Comparison of ENCODE assay signal across 9 cellular contexts in the genomic region with DNA sequence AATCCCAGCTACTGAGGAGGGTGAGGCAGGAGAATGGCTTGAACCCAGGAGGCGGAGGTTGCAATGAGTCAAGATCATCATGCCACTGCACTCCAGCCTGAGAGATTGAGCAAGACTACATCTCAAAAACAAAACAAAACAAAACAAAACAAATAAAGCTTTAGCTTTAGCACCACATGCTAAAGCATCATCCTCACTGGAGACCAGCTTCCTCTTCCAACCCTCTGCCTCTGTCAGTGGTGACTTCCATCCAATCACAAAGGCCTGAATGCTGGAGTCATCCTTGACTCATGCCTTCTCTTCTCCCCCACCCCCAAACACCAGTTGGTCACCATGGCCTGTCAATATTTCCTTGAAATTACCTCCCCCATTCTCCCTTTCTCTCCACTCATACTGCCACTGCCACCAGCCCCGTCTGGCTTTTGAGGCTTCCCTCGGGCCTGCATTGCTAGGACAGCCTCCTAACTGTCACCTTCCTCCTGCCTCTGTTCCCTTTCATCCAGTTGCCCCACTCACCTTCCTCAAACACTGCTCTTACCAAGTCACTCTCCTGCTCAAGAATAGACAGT. TPM values are rescaled to one million over a fixed set of nuclear protein-coding genes. Genes with fewer than 3 reads are reported as not detected.
DNase-seq lines count a peak whose midpoint lies in the region; ATAC-seq, FAIRE-seq and TF ChIP-seq lines count a peak whose summit lies in the region.
"Had no signal": no experiment of that assay in that cellular context is flagged by ENCODE, and none has a peak within 500 bp of the region (broad histone marks: within the 10 kb centered on the region; RNA-seq: fewer than 3 reads in every experiment).

No MANE protein-coding gene starts in this region.

- ATAC-seq in K562, result 0 out of 3 replicates have a peak, but pooled peaks have one; percentile 6
- no peak for ATAC-seq in GM18498 (IDR thresholded peaks at IDR 0.05; ENCODE audit: unreplicated experiment)

- CTCF ChIA-PET in K562 (lab: Yijun Ruan, JAX; ENCODE audit: low intra/inter-chr PET ratio), result no interaction called here

- peaks cover 58 to 63% of the 10 kb centered on the region in 2 experiments for H3K4me1 ChIP-seq in K562 (replicated peaks in 1 of 2; ENCODE audit: control insufficient read depth in 2 of 2, insufficient read depth in 2 of 2, low read length in 2 of 2)
- peaks cover 31% of the 10 kb centered on the region in 2 experiments for H3K4me1 ChIP-seq in neutrophil (ENCODE audit: control insufficient read depth in 1 of 2, insufficient read depth in 1 of 2, low read depth in 1 of 2, low read length in 1 of 2)

- no peaks in the 10 kb centered on the region for H3K9me3 ChIP-seq in K562 (replicated peaks; ENCODE audit: control insufficient read depth, insufficient read depth, low read depth, low read length)
- H3K9me3 ChIP-seq in neutrophil, result no peaks in the 10 kb centered on the region

- in situ Hi-C loops in K562 (cut with MboI), result no loop called here

- no peak overlapping the region; the same call in 1 of the 2 replicates for H3K4me2 ChIP-seq in K562 (ENCODE audit: insufficient read depth, low read length)

- intact Hi-C loops in K562 (cut with micrococcal nuclease), result no loop called here

- no TSS peak for BruUV-seq in K562 (replicated peaks; lab: Mats Ljungman, UMichigan)

- H3K27me3 ChIP-seq in K562 (ENCODE audit: control insufficient read depth in 2 of 2, insufficient read depth in 2 of 2, low read length in 2 of 2), result no peaks in the 10 kb centered on the region
- H3K27me3 ChIP-seq in neutrophil, result no peaks in the 10 kb centered on the region

- no peak overlapping the region for H2AFZ ChIP-seq in K562 (ENCODE audit: low read depth, low read length)

- peak overlapping the region; percentile 53; the same call in 2 of the 3 replicates for H3K27ac ChIP-seq in K562 (ENCODE audit: extremely low read depth, low read depth, low read length)
- H3K27ac ChIP-seq in neutrophil, result peak overlapping the region; percentile 47

- H3K9ac ChIP-seq in K562 (ENCODE audit: insufficient read depth in 1 of 2, low read depth in 2 of 2, low read length in 2 of 2), result peak overlapping the region in 1 of 2 experiments; percentile 65; a peak in 1 of 4 replicates

- H4K20me1 ChIP-seq in K562 (replicated peaks; ENCODE audit: control insufficient read depth, insufficient read depth, low read length), result peaks cover 10% of the 10 kb centered on the region

- peaks cover 75% of the 10 kb centered on the region for H3K36me3 ChIP-seq in K562 (ENCODE audit: control insufficient read depth, insufficient read depth, low read length)
- H3K36me3 ChIP-seq in neutrophil, result no peaks in the 10 kb centered on the region

- WGBS in K562 (ENCODE audit: insufficient coverage, low coverage, missing lambda C conversion rate), result 47% methylated on average over 3 of the region's 3 CpGs

- peaks cover 2% of the 10 kb centered on the region for H3K9me1 ChIP-seq in K562 (ENCODE audit: control insufficient read depth, insufficient read depth, low read length)

- POLR2A ChIA-PET in K562 (lab: Yijun Ruan, JAX), result interaction anchor here (0.6 to 0.8 kb wide), 3 partner anchors 19 to 48 kb away, joined by 3 to 5 read pairs (median 3); no protein-coding TSS in a partner anchor

- peak; percentile 35 for DNase-seq in COLO829 (ENCODE audit: low spot score)
- DNase-seq in LHCN-M2 (ENCODE audit: low read depth), result peak; percentile 99
- peak; percentile 55 to 79 (median 64) for DNase-seq in K562 (ENCODE audit: extremely low read depth in 1 of 4, low spot score in 3 of 4)
- DNase-seq in GM12892 (ENCODE audit: insufficient read length), result no peak
- DNase-seq in mucosa of gallbladder (ENCODE audit: low spot score), result no peak
- DNase-seq in activated effector memory CD4-positive, alpha-beta T cell treated with anti-CD3 and anti-CD28 coated beads, Interleukin-2, amount 50 U/mL, for 16 hours, result no peak

- TF ChIP-seq POLR2A in K562 (conservative IDR thresholded peaks at IDR 0.05) (0 out of 2 replicates have a peak, but pooled peaks have one; percentile 25), GM12892 (IDR thresholded peaks at IDR 0.05; ENCODE audit: low read depth, low read length) (no peak)

- H3K4me3 ChIP-seq in K562 (no peak overlapping the region), neutrophil (ENCODE audit: low read depth in 1 of 2, low read length in 1 of 2) (no peak overlapping the region)

- TF ChIP-seq CTCF in K562 (IDR thresholded peaks at IDR 0.05 in 2 of 3, conservative IDR thresholded peaks at IDR 0.05 in 1 of 3; ENCODE audit: insufficient read depth in 2 of 3, low read depth in 1 of 3, low read length in 3 of 3), result no peak
- TF ChIP-seq CTCF in neutrophil (IDR thresholded peaks at IDR 0.05), result no peak

- FAIRE-seq in K562 (lab: Jason Lieb, UNC), result peak; percentile 89
- FAIRE-seq in GM12892 (lab: Jason Lieb, UNC), result no peak
- FAIRE-seq: islet of Langerhans had no signal

- TF ChIP-seq RAD21 in K562 (CRISPR knock-in tag; conservative IDR thresholded peaks at IDR 0.05 in 1 of 2, IDR thresholded peaks at IDR 0.05 in 1 of 2), result no peak

- no peak for TF ChIP-seq EP300 in K562 (IDR thresholded peaks at IDR 0.05; ENCODE audit: low read length)

- peaks cover 71% of the 10 kb centered on the region for H3K79me2 ChIP-seq in K562 (ENCODE audit: control insufficient read depth, insufficient read depth, low read length)

RNA-seq across cellular contexts. Expression of gene ZNF385A, which starts 1.4 kb away (rescaled TPM):
- 2.6 and 3.7 TPM in 2 replicates for total RNA-seq in LHCN-M2 (2014; rRNA removed)
- polyA plus RNA-seq in LHCN-M2 (2012), result 6.2 TPM
- 8.1 and 25.0 TPM in 2 replicates for total RNA-seq in K562 (2011; cell fraction: chromatin; rRNA removed; ENCODE audit: low replicate concordance)
- 9.7 and 11.1 TPM in 2 replicates for total RNA-seq in K562 (2011; cell fraction: nucleolus; rRNA removed)
- total RNA-seq in K562 (2011; cell fraction: nucleoplasm; rRNA removed), result 9.7 and 11.8 TPM in 2 replicates
- total RNA-seq in K562 (2014; rRNA removed), result 15.9 and 17.7 TPM in 2 replicates
- total RNA-seq in K562 (2014; rRNA removed; fragmentation: Illumina TruSeq; extraction: Trizol), result 3.5 and 3.7 TPM in 2 replicates
- total RNA-seq in K562 (2015; rRNA removed; fragmentation: Illumina TruSeq; extraction: Trizol), result 5.9 and 8.7 TPM in 2 replicates
- total RNA-seq in K562 (2021), result 96.5 and 111 TPM in 2 replicates
- 7.7 and 15.6 TPM in 2 replicates for polyA plus RNA-seq in K562 (2011; rRNA removed)
- 11.8 and 25.5 TPM in 2 replicates for polyA plus RNA-seq in K562 (2011; cell fraction: cytosol; rRNA removed)
- 15.0 and 32.1 TPM in 2 replicates for polyA plus RNA-seq in K562 (2011; cell fraction: nucleus; rRNA removed)
- 35.9 and 43.9 TPM in 2 replicates for polyA plus RNA-seq in K562 (2012)
- 65.7 and 88.2 TPM in 2 replicates for polyA plus RNA-seq in K562 (2014; fragmentation: Illumina TruSeq; extraction: Trizol)
- 1 to 10 TPM; 1.0 TPM for polyA plus RNA-seq in K562 (2014; fragmentation: Nextera tagmentation; extraction: Ambion mirVana)
- 30.3 and 34.6 TPM in 2 replicates for polyA plus RNA-seq in K562 (2014; rRNA removed)
- 4.7 and 6.3 TPM in 2 replicates for polyA minus RNA-seq in K562 (2011; rRNA and poly(A)+ RNA removed)
- 31.2 and 48.8 TPM in 2 replicates for polyA minus RNA-seq in K562 (2011; cell fraction: cytosol; rRNA and poly(A)+ RNA removed)
- polyA minus RNA-seq in K562 (2011; cell fraction: nucleus; rRNA and poly(A)+ RNA removed), result 6.7 and 8.1 TPM in 2 replicates
- 1.1 TPM for polyA plus RNA-seq in GM12892 (2012; ENCODE audit: missing spikeins)
- 11.4 TPM for total RNA-seq in mucosa of gallbladder

RNA-seq across cellular contexts. Expression of gene GPR84, which starts 18.8 kb away (rescaled TPM):
- total RNA-seq in LHCN-M2 (2014; rRNA removed) (not detected in 2 replicates), K562 (2014; rRNA removed) (0.16 TPM in 1 of 2 replicates, not detected in the other), K562 (2014; rRNA removed; fragmentation: Illumina TruSeq; extraction: Trizol) (0.11 TPM in 1 of 2 replicates, not detected in the other), K562 (2015; rRNA removed; fragmentation: Illumina TruSeq; extraction: Trizol) (not detected in 2 replicates), K562 (2021) (not detected in 2 replicates), mucosa of gallbladder (1.8 TPM)
- polyA plus RNA-seq in LHCN-M2 (2012), result not detected
- total RNA-seq in K562 (2011; cell fraction: chromatin; rRNA removed; ENCODE audit: low replicate concordance), result 0.48 and 1.8 TPM in 2 replicates
- total RNA-seq in K562 (2011; cell fraction: nucleolus; rRNA removed), result 0.13 and 0.17 TPM in 2 replicates
- total RNA-seq in K562 (2011; cell fraction: nucleoplasm; rRNA removed), result 0.44 and 0.69 TPM in 2 replicates
- polyA plus RNA-seq in K562 (2011; rRNA removed) (0.16 TPM in 1 of 2 replicates, not detected in the other), K562 (2014; fragmentation: Illumina TruSeq; extraction: Trizol) (0.10 TPM in 1 of 2 replicates, not detected in the other), K562 (2014; fragmentation: Nextera tagmentation; extraction: Ambion mirVana) (under 1 TPM; 0.07 to 0.18 TPM), K562 (2014; rRNA removed) (not detected in 2 replicates)
- not detected in 2 replicates for polyA plus RNA-seq in K562 (2011; cell fraction: cytosol; rRNA removed)
- polyA plus RNA-seq in K562 (2011; cell fraction: nucleus; rRNA removed), result 0.25 and 0.44 TPM in 2 replicates
- polyA plus RNA-seq in K562 (2012), result 0.07 and 0.47 TPM in 2 replicates
- polyA minus RNA-seq in K562 (2011; rRNA and poly(A)+ RNA removed), result 0.12 TPM in 1 of 2 replicates, not detected in the other
- not detected in 2 replicates for polyA minus RNA-seq in K562 (2011; cell fraction: cytosol; rRNA and poly(A)+ RNA removed)
- polyA minus RNA-seq in K562 (2011; cell fraction: nucleus; rRNA and poly(A)+ RNA removed), result 0.22 TPM in 1 of 2 replicates, not detected in the other
- polyA plus RNA-seq in GM12892 (2012; ENCODE audit: missing spikeins), result 1.9 TPM

RNA-seq across cellular contexts. Expression of gene ITGA5, which starts 35.9 kb away (rescaled TPM):
- total RNA-seq in LHCN-M2 (2014; rRNA removed) (202 and 242 TPM in 2 replicates), K562 (2014; rRNA removed) (47.4 and 59.0 TPM in 2 replicates), K562 (2014; rRNA removed; fragmentation: Illumina TruSeq; extraction: Trizol) (41.7 and 49.0 TPM in 2 replicates), K562 (2015; rRNA removed; fragmentation: Illumina TruSeq; extraction: Trizol) (33.7 and 34.5 TPM in 2 replicates), K562 (2021) (71.0 and 75.2 TPM in 2 replicates), mucosa of gallbladder (39.3 TPM)
- 120 TPM for polyA plus RNA-seq in LHCN-M2 (2012)
- total RNA-seq in K562 (2011; cell fraction: chromatin; rRNA removed; ENCODE audit: low replicate concordance), result 326 and 672 TPM in 2 replicates
- 425 and 592 TPM in 2 replicates for total RNA-seq in K562 (2011; cell fraction: nucleolus; rRNA removed)
- total RNA-seq in K562 (2011; cell fraction: nucleoplasm; rRNA removed), result 368 and 393 TPM in 2 replicates
- polyA plus RNA-seq in K562 (2011; rRNA removed) (55.5 and 114 TPM in 2 replicates), K562 (2014; fragmentation: Illumina TruSeq; extraction: Trizol) (82.1 and 82.8 TPM in 2 replicates), K562 (2014; fragmentation: Nextera tagmentation; extraction: Ambion mirVana) (1 to 10 TPM; 9.1 to 9.2 TPM), K562 (2014; rRNA removed) (34.0 and 36.0 TPM in 2 replicates)
- 44.7 and 52.4 TPM in 2 replicates for polyA plus RNA-seq in K562 (2011; cell fraction: cytosol; rRNA removed)
- 273 and 364 TPM in 2 replicates for polyA plus RNA-seq in K562 (2011; cell fraction: nucleus; rRNA removed)
- polyA plus RNA-seq in K562 (2012), result 58.8 and 103 TPM in 2 replicates
- 104 and 113 TPM in 2 replicates for polyA minus RNA-seq in K562 (2011; rRNA and poly(A)+ RNA removed)
- polyA minus RNA-seq in K562 (2011; cell fraction: cytosol; rRNA and poly(A)+ RNA removed), result 72.0 and 119 TPM in 2 replicates
- 150 and 186 TPM in 2 replicates for polyA minus RNA-seq in K562 (2011; cell fraction: nucleus; rRNA and poly(A)+ RNA removed)
- polyA plus RNA-seq in GM12892 (2012; ENCODE audit: missing spikeins), result 1.8 TPM

RNA-seq across cellular contexts. Expression of gene COPZ1, which starts 58.2 kb away (rescaled TPM):
- total RNA-seq in LHCN-M2 (2014; rRNA removed) (124 and 186 TPM in 2 replicates), K562 (2014; rRNA removed) (137 and 157 TPM in 2 replicates), K562 (2014; rRNA removed; fragmentation: Illumina TruSeq; extraction: Trizol) (233 and 284 TPM in 2 replicates), K562 (2015; rRNA removed; fragmentation: Illumina TruSeq; extraction: Trizol) (142 and 156 TPM in 2 replicates), K562 (2021) (187 and 192 TPM in 2 replicates), mucosa of gallbladder (138 TPM)
- polyA plus RNA-seq in LHCN-M2 (2012), result 318 TPM
- total RNA-seq in K562 (2011; cell fraction: chromatin; rRNA removed; ENCODE audit: low replicate concordance), result 92.5 and 126 TPM in 2 replicates
- total RNA-seq in K562 (2011; cell fraction: nucleolus; rRNA removed), result 75.9 and 83.9 TPM in 2 replicates
- 128 and 170 TPM in 2 replicates for total RNA-seq in K562 (2011; cell fraction: nucleoplasm; rRNA removed)
- polyA plus RNA-seq in K562 (2011; rRNA removed) (473 and 482 TPM in 2 replicates), K562 (2014; fragmentation: Illumina TruSeq; extraction: Trizol) (277 and 293 TPM in 2 replicates), K562 (2014; fragmentation: Nextera tagmentation; extraction: Ambion mirVana) (100 to 1,000 TPM; 437 to 487 TPM), K562 (2014; rRNA removed) (177 and 232 TPM in 2 replicates)
- polyA plus RNA-seq in K562 (2011; cell fraction: cytosol; rRNA removed), result 231 and 446 TPM in 2 replicates
- polyA plus RNA-seq in K562 (2011; cell fraction: nucleus; rRNA removed), result 125 and 220 TPM in 2 replicates
- 265 and 413 TPM in 2 replicates for polyA plus RNA-seq in K562 (2012)
- polyA minus RNA-seq in K562 (2011; rRNA and poly(A)+ RNA removed), result 329 and 369 TPM in 2 replicates
- polyA minus RNA-seq in K562 (2011; cell fraction: cytosol; rRNA and poly(A)+ RNA removed), result 167 and 216 TPM in 2 replicates
- polyA minus RNA-seq in K562 (2011; cell fraction: nucleus; rRNA and poly(A)+ RNA removed), result 21.7 and 60.2 TPM in 2 replicates
- 175 TPM for polyA plus RNA-seq in GM12892 (2012; ENCODE audit: missing spikeins)

Comparison
In these comparisons a context has a peak if more than half of its experiments do, and no peak if none do; other contexts are left out.
1. DNase-seq: peak in COLO829 (single experiment), LHCN-M2 (single experiment) and K562 (4 of 4); none in GM12892 (single experiment), mucosa of gallbladder (single experiment) and activated effector memory CD4-positive, alpha-beta T cell treated with anti-CD3 and anti-CD28 coated beads, Interleukin-2, amount 50 U/mL, for 16 hours (single experiment).